ENCODE assay signal across 22 cellular contexts in genomic region chr7:117164578-117164977, GRCh38.
DNase-seq lines count a peak whose midpoint lies in the region; ATAC-seq, FAIRE-seq and TF ChIP-seq lines count a peak whose summit lies in the region.
"Had no signal": no experiment of that assay in that cellular context is flagged by ENCODE, and none has a peak within 500 bp of the region (broad histone marks: within the 10 kb centered on the region; RNA-seq: fewer than 3 reads in every experiment).

No MANE protein-coding gene starts in this region.

- H3K4me1 ChIP-seq in astrocyte (ENCODE audit: insufficient read depth, low read length), result peaks cover 12% of the 10 kb centered on the region
- H3K4me1 ChIP-seq: left lung, upper lobe of left lung had no signal

- DNase-seq in AG08395 (ENCODE audit: low spot score) (peak; percentile 54), GM04503 (ENCODE audit: low read depth) (peak; percentile 57), astrocyte (ENCODE audit: low read depth) (peak; percentile 84), foreskin fibroblast (peak; percentile 59 to 79), NCI-H510A treated with DMSO at 0.1 percent for 48 hours (lab: John Stamatoyannopoulos, UW) (no peak), COLO668 (lab: John Stamatoyannopoulos, UW; ENCODE audit: unreplicated experiment) (no peak), OCI-M1 (lab: John Stamatoyannopoulos, UW) (no peak)
- DNase-seq: activated CD4-positive, CD25-positive, alpha-beta regulatory T cell treated with anti-CD3 and anti-CD28 coated beads, Interleukin-2, amount 50 U/mL, for 72 hours; activated CD8-positive, alpha-beta memory T cell treated with anti-CD3 and anti-CD28 coated beads, Interleukin-2, amount 10 ng/mL, durations not matched to agents 7 days and 5 days; activated gamma-delta T cell; AML-193; amniotic stem cell; Karpas-422; left lung; NCI-H1105 treated with DMSO at 0.1 percent for 48 hours; NCI-H524 treated with DMSO at 0.1 percent for 48 hours; stimulated activated naive CD8-positive, alpha-beta T cell treated with anti-CD3 and anti-CD28 coated beads, Interleukin-15, Interleukin-2, amounts not matched to agents 100 U/mL and 50 U/mL, for 24 hours; upper lobe of left lung had no signal

- no peak overlapping the region for H3K4me3 Mint-ChIP-seq in astrocyte (ENCODE audit: unreplicated experiment)
- H3K4me3 Mint-ChIP-seq: activated CD8-positive, alpha-beta memory T cell treated with anti-CD3 and anti-CD28 coated beads, Interleukin-2, amount 10 ng/mL, durations not matched to agents 7 days and 5 days had no signal

- H3K27me3 Mint-ChIP-seq in astrocyte (ENCODE audit: low read depth, unreplicated experiment), result no peaks in the 10 kb centered on the region
- H3K27me3 Mint-ChIP-seq: activated CD8-positive, alpha-beta memory T cell treated with anti-CD3 and anti-CD28 coated beads, Interleukin-2, amount 10 ng/mL, durations not matched to agents 7 days and 5 days had no signal

- H3K9ac ChIP-seq in astrocyte (ENCODE audit: low read length), result no peak overlapping the region

- H4K20me1 ChIP-seq in astrocyte (ENCODE audit: insufficient read depth, low read length), result no peaks in the 10 kb centered on the region

- no peak for ATAC-seq in GM19397 (IDR thresholded peaks at IDR 0.05; ENCODE audit: unreplicated experiment)
- ATAC-seq: activated CD8-positive, alpha-beta memory T cell treated with anti-CD3 and anti-CD28 coated beads, Interleukin-2, amount 10 ng/mL, durations not matched to agents 7 days and 5 days; stimulated activated naive CD8-positive, alpha-beta T cell treated with anti-CD3 and anti-CD28 coated beads, Interleukin-15, Interleukin-2, amounts not matched to agents 100 U/mL and 50 U/mL, for 24 hours had no signal

- H3K4me2 ChIP-seq in astrocyte (ENCODE audit: low read length), result peak overlapping the region; percentile 48

- H3K27ac Mint-ChIP-seq in astrocyte (ENCODE audit: unreplicated experiment), result no peak overlapping the region
- H3K27ac Mint-ChIP-seq: activated CD8-positive, alpha-beta memory T cell treated with anti-CD3 and anti-CD28 coated beads, Interleukin-2, amount 10 ng/mL, durations not matched to agents 7 days and 5 days had no signal

- no peak for FAIRE-seq in astrocyte (lab: Jason Lieb, UNC)
- FAIRE-seq: GM12892 had no signal

- no peaks in the 10 kb centered on the region for H3K9me3 ChIP-seq in astrocyte (ENCODE audit: insufficient read depth, low read depth, low read length)
- H3K9me3 ChIP-seq: left lung, neutrophil, SJSA1, upper lobe of left lung had no signal

- peaks cover 2% of the 10 kb centered on the region for H3K36me3 Mint-ChIP-seq in astrocyte (ENCODE audit: low read depth, unreplicated experiment)
- H3K36me3 Mint-ChIP-seq: activated CD8-positive, alpha-beta memory T cell treated with anti-CD3 and anti-CD28 coated beads, Interleukin-2, amount 10 ng/mL, durations not matched to agents 7 days and 5 days had no signal

- peaks cover 2% of the 10 kb centered on the region for H3K4me1 Mint-ChIP-seq in astrocyte (ENCODE audit: low read depth, unreplicated experiment)
- H3K4me1 Mint-ChIP-seq: activated CD8-positive, alpha-beta memory T cell treated with anti-CD3 and anti-CD28 coated beads, Interleukin-2, amount 10 ng/mL, durations not matched to agents 7 days and 5 days had no signal

- H3K27me3 ChIP-seq in astrocyte (ENCODE audit: insufficient read depth, low read length), result no peaks in the 10 kb centered on the region
- H3K27me3 ChIP-seq: left lung, neutrophil, SJSA1, upper lobe of left lung had no signal

- no peak overlapping the region for H3K27ac ChIP-seq in astrocyte (ENCODE audit: low read depth, low read length)
- H3K27ac ChIP-seq: left lung, neutrophil, SJSA1, upper lobe of left lung had no signal

- TF ChIP-seq CTCF in astrocyte (IDR thresholded peaks at IDR 0.05; ENCODE audit: insufficient read depth, low read depth, low read length) (no peak), foreskin fibroblast (IDR thresholded peaks at IDR 0.05; ENCODE audit: low read depth, low read length) (no peak)

- no peaks in the 10 kb centered on the region for H3K9me3 Mint-ChIP-seq in astrocyte (ENCODE audit: unreplicated experiment)

- no peaks in the 10 kb centered on the region for H3K36me3 ChIP-seq in astrocyte (ENCODE audit: insufficient read depth, low read length)
- H3K36me3 ChIP-seq: left lung, neutrophil, SJSA1, upper lobe of left lung had no signal

- H3K4me3 ChIP-seq in astrocyte (ENCODE audit: insufficient read depth, low read depth, low read length) (no peak overlapping the region), foreskin fibroblast (ENCODE audit: low read depth in 1 of 2, low read length in 2 of 2) (no peak overlapping the region)
- H3K4me3 ChIP-seq: left lung, SJSA1, upper lobe of left lung had no signal

- no peak overlapping the region for H2AFZ ChIP-seq in astrocyte (ENCODE audit: low read depth, low read length)

- H3K79me2 ChIP-seq in astrocyte (ENCODE audit: insufficient read depth, low read length), result no peaks in the 10 kb centered on the region

Comparison
In these comparisons a context has a peak if more than half of its experiments do, and no peak if none do; other contexts are left out.
1. DNase-seq: peak in AG08395 (single experiment), GM04503 (single experiment), astrocyte (single experiment) and foreskin fibroblast (2 of 2); none in NCI-H510A treated with DMSO at 0.1 percent for 48 hours (single experiment), COLO668 (single experiment) and OCI-M1 (single experiment).